11 cellular contexts compared by ENCODE assay signal in genomic region chr22:36337365-36338130, GRCh38. TPM values are rescaled to one million over a fixed set of nuclear protein-coding genes. Genes with fewer than 3 reads are reported as not detected.
DNase-seq lines count a peak whose midpoint lies in the region; ATAC-seq, FAIRE-seq and TF ChIP-seq lines count a peak whose summit lies in the region.
"Had no signal": no experiment of that assay in that cellular context is flagged by ENCODE, and none has a peak within 500 bp of the region (broad histone marks: within the 10 kb centered on the region; RNA-seq: fewer than 3 reads in every experiment).

No MANE protein-coding gene starts in this region.

- H3K27ac Mint-ChIP-seq in activated CD4-positive, alpha-beta T cell treated with anti-CD3 and anti-CD28 coated beads, Interleukin-2, amount 10 ng/mL, durations not matched to agents 24 days and 14 days, result peak overlapping the region; percentile 77

- intact Hi-C loops in activated CD4-positive, alpha-beta T cell treated with anti-CD3 and anti-CD28 coated beads, Interleukin-2, amount 10 ng/mL, durations not matched to agents 24 days and 14 days (cut with micrococcal nuclease), result loop anchor here (2.0 to 10.0 kb wide), 2 partner anchors 19 to 897 kb away; no protein-coding TSS in a partner anchor

- H3K27ac ChIP-seq in lung (ENCODE audit: low read depth in 1 of 2, low read length in 1 of 2) (peak overlapping the region; percentile 63 to 71), temporal lobe (ENCODE audit: low read depth, low read length) (peak overlapping the region; percentile 98), small intestine (ENCODE audit: low read depth in 1 of 2, low read length in 1 of 2) (peak overlapping the region in 1 of 2 donors; percentile 46)

- H3K4me1 Mint-ChIP-seq in activated CD4-positive, alpha-beta T cell treated with anti-CD3 and anti-CD28 coated beads, Interleukin-2, amount 10 ng/mL, durations not matched to agents 24 days and 14 days, result peaks cover 87% of the 10 kb centered on the region

- no peak for FAIRE-seq in small intestine (lab: Jason Lieb, UNC)
- FAIRE-seq: A549 had no signal

- H3K27me3 Mint-ChIP-seq in activated CD4-positive, alpha-beta T cell treated with anti-CD3 and anti-CD28 coated beads, Interleukin-2, amount 10 ng/mL, durations not matched to agents 24 days and 14 days, result no peaks in the 10 kb centered on the region

- H3K4me3 Mint-ChIP-seq in activated CD4-positive, alpha-beta T cell treated with anti-CD3 and anti-CD28 coated beads, Interleukin-2, amount 10 ng/mL, durations not matched to agents 24 days and 14 days, result peak overlapping the region; percentile 53

- no peak for ATAC-seq in lung (ENCODE audit: insufficient read depth, low FRiP score)
- ATAC-seq: A549 had no signal

- peak overlapping the region; percentile 2 for H3K9ac ChIP-seq in adipocyte (ENCODE audit: low read length)

- peaks cover 75% of the 10 kb centered on the region for H3K36me3 Mint-ChIP-seq in activated CD4-positive, alpha-beta T cell treated with anti-CD3 and anti-CD28 coated beads, Interleukin-2, amount 10 ng/mL, durations not matched to agents 24 days and 14 days (ENCODE audit: low read depth)

- H3K4me1 ChIP-seq in adipocyte (ENCODE audit: control insufficient read depth, insufficient read depth, low read length) (peaks cover 31% of the 10 kb centered on the region), lung (ENCODE audit: control insufficient read depth in 2 of 2, insufficient read depth in 2 of 2, low read length in 2 of 2) (peaks cover 34 to 46% of the 10 kb centered on the region in 2 donors), small intestine (ENCODE audit: control insufficient read depth in 2 of 2, insufficient read depth in 1 of 2, low read depth in 1 of 2, low read length in 1 of 2) (peaks cover 0 to 5% of the 10 kb centered on the region in 2 donors)

- H3K9me3 Mint-ChIP-seq in activated CD4-positive, alpha-beta T cell treated with anti-CD3 and anti-CD28 coated beads, Interleukin-2, amount 10 ng/mL, durations not matched to agents 24 days and 14 days, result no peaks in the 10 kb centered on the region

- H3K9me3 ChIP-seq in adipocyte (ENCODE audit: control insufficient read depth, low read length) (no peaks in the 10 kb centered on the region), lung (ENCODE audit: control insufficient read depth in 2 of 2, insufficient read depth in 1 of 2, low read length in 1 of 2) (no peaks in the 10 kb centered on the region), small intestine (ENCODE audit: control insufficient read depth, low read depth) (no peaks in the 10 kb centered on the region)
- H3K9me3 ChIP-seq: A549 had no signal

- 31 to 47% methylated on average over 8 of the region's 8 CpGs for WGBS in lung, 2 donors
- WGBS in small intestine, 3 donors, result 53 to 72% (median 71%) methylated on average over 8 of the region's 8 CpGs

- H3K27me3 ChIP-seq in adipocyte (replicated peaks; ENCODE audit: control insufficient read depth, insufficient read depth, low read length) (no peaks in the 10 kb centered on the region), lung (ENCODE audit: control insufficient read depth, insufficient read depth) (no peaks in the 10 kb centered on the region), small intestine (ENCODE audit: control insufficient read depth in 2 of 2, insufficient read depth in 2 of 2, low read length in 2 of 2) (no peaks in the 10 kb centered on the region)

- H3K4me3 ChIP-seq in adipocyte (ENCODE audit: low read length) (no peak overlapping the region), lung (no peak overlapping the region), small intestine (ENCODE audit: low read depth in 1 of 2, low read length in 2 of 2) (no peak overlapping the region)
- H3K4me3 ChIP-seq: A549 had no signal

- DNase-seq in activated CD4-positive, alpha-beta T cell treated with anti-CD3 and anti-CD28 coated beads, Interleukin-2, amount 10 ng/mL, durations not matched to agents 24 days and 14 days, result no peak
- no peak for DNase-seq in activated CD4-positive, alpha-beta T cell treated with anti-CD3 and anti-CD28 coated beads for 1 hour
- no peak for DNase-seq in adipocyte (ENCODE audit: low read depth)
- no peak for DNase-seq in lung (ENCODE audit: low spot score)
- no peak for DNase-seq in small intestine
- no peak for DNase-seq in NCI-H526 (lab: John Stamatoyannopoulos, UW)
- DNase-seq in DMS79 (lab: John Stamatoyannopoulos, UW), result no peak
- DNase-seq: activated CD4-positive, alpha-beta T cell treated with anti-CD3 and anti-CD28 coated beads for 4 hours; NCI-H2029 had no signal

- no peak for TF ChIP-seq CTCF in lung (IDR thresholded peaks at IDR 0.05; ENCODE audit: control extremely low read depth, extremely low read depth)

- H3K36me3 ChIP-seq in adipocyte (ENCODE audit: control insufficient read depth, insufficient read depth, low read length, severe bottlenecking) (peaks cover 74% of the 10 kb centered on the region), lung (ENCODE audit: control insufficient read depth in 2 of 2, insufficient read depth in 2 of 2, low read length in 2 of 2) (peaks cover 11 to 59% of the 10 kb centered on the region in 2 donors), small intestine (ENCODE audit: control insufficient read depth in 2 of 2, insufficient read depth in 2 of 2, low read length in 2 of 2) (peaks cover 12 to 16% of the 10 kb centered on the region in 2 donors)

RNA-seq across cellular contexts. Expression of gene MYH9, which starts 50.2 kb away (rescaled TPM):
- 625 and 633 TPM in 2 replicates for total RNA-seq in activated CD4-positive, alpha-beta T cell treated with anti-CD3 and anti-CD28 coated beads, Interleukin-2, amount 10 ng/mL, durations not matched to agents 24 days and 14 days
- total RNA-seq in lung (100 to 1,000 TPM; 398 to 667 TPM), temporal lobe (31.0 TPM)
- polyA plus RNA-seq in lung (100 to 1,000 TPM; 184 to 266 TPM), small intestine (100 to 1,000 TPM in 2 of 3 donors, 10 to 100 TPM in 1; 95.4 to 156 (median 130) TPM)

Comparison
In these comparisons a context has a peak if more than half of its experiments do, and no peak if none do; other contexts are left out.
1. RNA of gene MYH9, which starts 50.2 kb away (total RNA-seq): 398 to 667 TPM in lung and 625 to 633 TPM in activated CD4-positive, alpha-beta T cell treated with anti-CD3 and anti-CD28 coated beads, Interleukin-2, amount 10 ng/mL, durations not matched to agents 24 days and 14 days; 31.0 TPM in temporal lobe (single experiment); every median in the first group is over 10 times any median in the second.